Comparison of ENCODE assay signal across 8 cellular contexts in the genomic region with DNA sequence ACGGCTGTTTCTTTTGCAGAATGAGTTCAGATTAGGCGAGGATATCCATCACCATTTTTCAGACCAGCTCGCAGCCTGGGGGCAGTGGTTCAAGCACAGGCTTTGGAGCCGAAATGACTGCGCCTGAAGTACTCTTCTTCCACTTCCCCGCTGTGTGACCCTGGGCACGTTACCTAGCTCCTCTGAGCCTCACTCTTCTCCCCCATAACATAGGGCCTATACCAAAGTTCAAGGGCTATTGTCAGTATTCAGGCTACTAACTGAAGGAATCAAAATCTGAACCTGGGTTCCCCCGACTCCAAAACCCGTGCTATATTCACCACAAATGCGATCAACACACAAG. TPM values are rescaled to one million over a fixed set of nuclear protein-coding genes. Genes with fewer than 3 reads are reported as not detected.
DNase-seq lines count a peak whose midpoint lies in the region; ATAC-seq lines count a peak whose summit lies in the region.

No MANE protein-coding gene starts in this region.

- ATAC-seq in GM18861 (IDR thresholded peaks at IDR 0.05; ENCODE audit: unreplicated experiment) (peak; percentile 3), naive B cell (ENCODE audit: low read depth in 2 of 2) (peak; percentile 2 to 17), GM18909 (IDR thresholded peaks at IDR 0.05; ENCODE audit: poor library complexity, unreplicated experiment) (no peak)
- peak; percentile 8 for ATAC-seq in central memory CD8-positive, alpha-beta T cell (replicated peaks; ENCODE audit: extremely low read depth, poor library complexity, severe bottlenecking)

- H3K9me3 Mint-ChIP-seq in IgD-negative memory B cell (no peaks in the 10 kb centered on the region), naive B cell (no peaks in the 10 kb centered on the region)
- no peaks in the 10 kb centered on the region for H3K9me3 Mint-ChIP-seq in central memory CD8-positive, alpha-beta T cell

- H3K27me3 Mint-ChIP-seq in IgD-negative memory B cell (no peaks in the 10 kb centered on the region), naive B cell (no peaks in the 10 kb centered on the region)
- H3K27me3 Mint-ChIP-seq in central memory CD8-positive, alpha-beta T cell, result no peaks in the 10 kb centered on the region

- H3K36me3 Mint-ChIP-seq in IgD-negative memory B cell (peaks cover 6% of the 10 kb centered on the region), naive B cell (peaks cover 7 to 12% of the 10 kb centered on the region in 2 donors)
- peaks cover 34% of the 10 kb centered on the region for H3K36me3 Mint-ChIP-seq in central memory CD8-positive, alpha-beta T cell (ENCODE audit: insufficient read depth)

- no peak for DNase-seq in central memory CD8-positive, alpha-beta T cell (ENCODE audit: low spot score in 2 of 2)
- DNase-seq in naive B cell (no peak), anterior cingulate cortex (lab: John Stamatoyannopoulos, UW) (no peak), NCI-H345 (lab: John Stamatoyannopoulos, UW) (no peak), NCI-H446 (lab: John Stamatoyannopoulos, UW) (no peak)

- peak overlapping the region; percentile 95 to 99 (median 97) for H3K4me3 Mint-ChIP-seq in IgD-negative memory B cell
- H3K4me3 Mint-ChIP-seq in central memory CD8-positive, alpha-beta T cell, result peak overlapping the region; percentile 99
- H3K4me3 Mint-ChIP-seq in naive B cell, result peak overlapping the region; percentile 97 to 99 (median 98)

- H3K27ac Mint-ChIP-seq in IgD-negative memory B cell (peak overlapping the region; percentile 91 to 97 (median 93)), naive B cell (peak overlapping the region; percentile 95 to 98 (median 96))
- peak overlapping the region; percentile 99 for H3K27ac Mint-ChIP-seq in central memory CD8-positive, alpha-beta T cell (ENCODE audit: low read depth)

- H3K4me1 Mint-ChIP-seq in IgD-negative memory B cell, result peaks cover 20 to 34% (median 24%) of the 10 kb centered on the region in 3 donors
- H3K4me1 Mint-ChIP-seq in central memory CD8-positive, alpha-beta T cell, result peaks cover 58% of the 10 kb centered on the region
- H3K4me1 Mint-ChIP-seq in naive B cell, result peaks cover 40 to 49% (median 47%) of the 10 kb centered on the region in 3 donors

RNA-seq across cellular contexts. Expression of gene MRPL21, which starts 0.4 kb away (rescaled TPM):
- polyA plus RNA-seq in IgD-negative memory B cell, result 108 TPM
- 100 to 1,000 TPM in 5 of 6 donors, 10 to 100 TPM in 1; 94.8 to 125 (median 116) TPM for polyA plus RNA-seq in naive B cell (ENCODE audit: low read depth in 6 of 6)

RNA-seq across cellular contexts. Expression of gene IGHMBP2, which starts 0.4 kb away (rescaled TPM):
- 11.3 TPM for polyA plus RNA-seq in IgD-negative memory B cell
- 10 to 100 TPM in 1 of 6 donors, 1 to 10 TPM in 5; 3.1 to 12.6 (median 6.8) TPM for polyA plus RNA-seq in naive B cell (ENCODE audit: low read depth in 6 of 6)
